ENCODE assay signal across 10 cellular contexts in the genomic region with DNA sequence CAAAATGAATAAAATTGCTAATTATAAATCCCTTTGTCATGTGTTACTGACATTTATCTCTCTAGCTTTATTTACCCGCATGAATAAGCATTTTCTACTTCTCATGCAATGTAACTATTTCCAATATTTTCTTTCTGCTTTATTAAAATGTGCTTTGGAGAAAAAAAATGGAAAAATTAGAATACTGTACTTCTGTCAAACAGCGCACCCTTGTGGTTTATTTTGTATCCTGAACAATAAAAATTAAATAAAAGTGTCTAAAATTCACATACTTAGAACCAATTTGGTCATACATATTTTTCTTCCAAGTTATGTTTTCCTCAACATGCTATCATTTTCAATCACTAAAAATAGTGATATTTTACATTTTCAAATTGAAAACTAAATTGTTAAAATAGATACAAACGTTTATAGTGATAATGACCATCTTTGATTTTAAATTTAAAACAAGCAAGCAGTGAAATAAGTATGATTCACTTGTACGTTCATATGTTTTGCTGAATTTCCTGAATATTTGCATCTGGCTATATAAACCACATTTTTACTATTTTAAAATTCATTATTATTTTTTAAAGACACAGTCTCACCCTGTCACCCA.
DNase-seq lines count a peak whose midpoint lies in the region; ATAC-seq and TF ChIP-seq lines count a peak whose summit lies in the region.
"Had no signal": no experiment of that assay in that cellular context is flagged by ENCODE, and none has a peak within 500 bp of the region (broad histone marks: within the 10 kb centered on the region; RNA-seq: fewer than 3 reads in every experiment).

No MANE protein-coding gene starts in this region.

- no peak overlapping the region for H3K27ac Mint-ChIP-seq in progenitor cell of endocrine pancreas
- H3K27ac Mint-ChIP-seq: dendritic cell treated with granulocyte-macrophage colony-stimulating factor and Interleukin-4, amounts not matched to agents 40 ng/mL and 50 ng/mL, for 4 days had no signal

- no peaks in the 10 kb centered on the region for H3K9me3 Mint-ChIP-seq in progenitor cell of endocrine pancreas (ENCODE audit: low read depth)
- H3K9me3 Mint-ChIP-seq: dendritic cell treated with granulocyte-macrophage colony-stimulating factor and Interleukin-4, amounts not matched to agents 40 ng/mL and 50 ng/mL, for 4 days had no signal

- peaks cover 39% of the 10 kb centered on the region for H3K4me1 Mint-ChIP-seq in progenitor cell of endocrine pancreas (ENCODE audit: low read depth)

- no peaks in the 10 kb centered on the region for H3K27me3 ChIP-seq in dorsolateral prefrontal cortex

- intact Hi-C loops in dorsolateral prefrontal cortex (cut with DNase I) = loop anchor here (5.0 to 10.0 kb wide), 3 partner anchors 152 to 1562 kb away; no protein-coding TSS in a partner anchor

- H3K27me3 Mint-ChIP-seq in progenitor cell of endocrine pancreas = no peaks in the 10 kb centered on the region
- H3K27me3 Mint-ChIP-seq: dendritic cell treated with granulocyte-macrophage colony-stimulating factor and Interleukin-4, amounts not matched to agents 40 ng/mL and 50 ng/mL, for 4 days had no signal

- peak; percentile 51 to 87 (median 73) for TF ChIP-seq CTCF in dorsolateral prefrontal cortex (IDR thresholded peaks at IDR 0.05 in 54 of 56, conservative IDR thresholded peaks at IDR 0.05 in 2 of 56; ENCODE audit: low read depth in 1 of 56, partially characterized antibody in 56 of 56)
- peak; percentile 91 for TF ChIP-seq CTCF in progenitor cell of endocrine pancreas (IDR thresholded peaks at IDR 0.05; ENCODE audit: unreplicated experiment)

- H3K4me3 ChIP-seq in dorsolateral prefrontal cortex = no peak overlapping the region

- peak overlapping the region in 1 of 59 donors; percentile 6 for H3K27ac ChIP-seq in dorsolateral prefrontal cortex

- ATAC-seq in HG02759 (IDR thresholded peaks at IDR 0.05; ENCODE audit: unreplicated experiment) = no peak

- peaks cover 13% of the 10 kb centered on the region for H3K36me3 Mint-ChIP-seq in progenitor cell of endocrine pancreas (ENCODE audit: insufficient read depth)

- no peak overlapping the region for H3K4me3 Mint-ChIP-seq in progenitor cell of endocrine pancreas (ENCODE audit: low read depth)
- H3K4me3 Mint-ChIP-seq: dendritic cell treated with granulocyte-macrophage colony-stimulating factor and Interleukin-4, amounts not matched to agents 40 ng/mL and 50 ng/mL, for 4 days had no signal

- DNase-seq in DMS 273 (lab: John Stamatoyannopoulos, UW; ENCODE audit: unreplicated experiment) (peak; percentile 46), DMS 273 treated with DMSO at 0.1 percent for 48 hours (lab: John Stamatoyannopoulos, UW) (no peak), NCI-H1694 (lab: John Stamatoyannopoulos, UW) (peak; percentile 52), dorsolateral prefrontal cortex (no peak), progenitor cell of endocrine pancreas (ENCODE audit: low spot score, unreplicated experiment) (no peak), cerebellum (ENCODE audit: low spot score) (no peak)
- no peak for DNase-seq in stimulated activated CD4-positive, alpha-beta T cell treated with anti-CD3 and anti-CD28 coated beads, Interleukin-12 subunit alpha, Interleukin-12 subunit beta, amount 100 ng/mL, for 4 hours
- DNase-seq: 8988T had no signal

Comparison
In these comparisons a context has a peak if more than half of its experiments do, and no peak if none do; other contexts are left out.
1. DNase-seq: peak in DMS 273 (single experiment) and NCI-H1694 (single experiment); none in DMS 273 treated with DMSO at 0.1 percent for 48 hours (single experiment), dorsolateral prefrontal cortex (0 of 10), progenitor cell of endocrine pancreas (single experiment), stimulated activated CD4-positive, alpha-beta T cell treated with anti-CD3 and anti-CD28 coated beads, Interleukin-12 subunit alpha, Interleukin-12 subunit beta, amount 100 ng/mL, for 4 hours (single experiment) and cerebellum (single experiment).